In the genomic region with DNA sequence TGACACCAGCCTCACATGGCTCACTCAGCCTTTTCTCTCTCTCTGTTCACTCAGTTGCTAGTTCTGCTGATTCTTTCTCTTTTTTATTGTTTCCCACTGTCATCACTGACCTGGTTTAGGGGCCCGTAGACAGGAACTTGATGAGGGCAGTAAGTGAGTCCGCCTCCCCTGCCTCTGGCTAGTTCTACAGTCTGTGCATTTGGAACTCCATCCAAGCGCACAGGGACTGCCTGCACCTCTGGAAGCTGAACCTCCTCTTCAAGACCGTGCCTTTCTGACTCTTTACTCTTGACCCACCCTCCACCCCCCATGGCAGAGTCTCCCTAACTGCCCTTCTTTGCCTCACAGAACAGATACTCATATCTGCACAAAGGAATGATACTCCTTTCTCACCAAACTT, we compare ENCODE assay signal across 21 cellular contexts. TPM values are rescaled to one million over a fixed set of nuclear protein-coding genes. Genes with fewer than 3 reads are reported as not detected.
A peak's percentile ranks its signal among the peaks of the same experiment; 100 is the strongest.
DNase-seq lines count a peak whose midpoint lies in the region; ATAC-seq and TF ChIP-seq lines count a peak whose summit lies in the region.
"Had no signal": no experiment of that assay in that cellular context is flagged by ENCODE, and none has a peak within 500 bp of the region (broad histone marks: within the 10 kb centered on the region; RNA-seq: fewer than 3 reads in every experiment).

No MANE protein-coding gene starts in this region.

- no peak for TF ChIP-seq EP300 in esophagus muscularis mucosa (IDR thresholded peaks at IDR 0.05)

- DNase-seq in CD4-positive, CD25-positive, alpha-beta regulatory T cell, result no peak
- DNase-seq in MM.1S (no peak), esophagus muscularis mucosa (ENCODE audit: extremely low spot score) (no peak), psoas muscle (no peak), HFFc6 (no peak), chondrocyte (ENCODE audit: low spot score) (no peak)
- no peak for DNase-seq in activated CD4-positive, CD25-positive, alpha-beta regulatory T cell treated with anti-CD3 and anti-CD28 coated beads, Interleukin-2, amount 50 U/mL, for 72 hours
- DNase-seq: activated CD4-positive, alpha-beta T cell treated with anti-CD3 and anti-CD28 coated beads, Interleukin-2, amount 50 U/mL, for 48 hours; activated T-cell treated with anti-CD3 and anti-CD28 coated beads, Interleukin-2, amount 50 U/mL, for 48 hours; COR-L47; NCI-H1694 treated with DMSO at 0.1 percent for 48 hours; NCI-H446; NK-92 treated with Interleukin-12 subunit alpha and Interleukin-12 subunit beta, amount 100 ng/mL, for 24 hours; stimulated activated naive CD4-positive, alpha-beta T cell treated with Interleukin-2 at 50 U/mL for 16 hours; upper lobe of right lung had no signal

- no peak for TF ChIP-seq CTCF in MM.1S (IDR thresholded peaks at IDR 0.05; ENCODE audit: low read length)
- no peak for TF ChIP-seq CTCF in esophagus muscularis mucosa (IDR thresholded peaks at IDR 0.05)
- TF ChIP-seq CTCF in psoas muscle (IDR thresholded peaks at IDR 0.05), result no peak
- no peak for TF ChIP-seq CTCF in HFFc6 (IDR thresholded peaks at IDR 0.05)
- TF ChIP-seq CTCF in chondrocyte (IDR thresholded peaks at IDR 0.05), result no peak

- no peaks in the 10 kb centered on the region for H3K27me3 ChIP-seq in CD4-positive, CD25-positive, alpha-beta regulatory T cell (ENCODE audit: control insufficient read depth, insufficient read depth, low read length)
- H3K27me3 ChIP-seq in MM.1S (replicated peaks; ENCODE audit: insufficient read depth, low read length) (no peaks in the 10 kb centered on the region), esophagus muscularis mucosa (no peaks in the 10 kb centered on the region), psoas muscle (ENCODE audit: insufficient read depth in 3 of 3, low read length in 2 of 3) (no peaks in the 10 kb centered on the region)
- H3K27me3 ChIP-seq: upper lobe of right lung had no signal

- H3K79me2 ChIP-seq in MM.1S (ENCODE audit: low read length), result peaks cover 96% of the 10 kb centered on the region

- ATAC-seq in CD4-positive, CD25-positive, alpha-beta regulatory T cell (ENCODE audit: low read depth in 2 of 2), result no peak
- ATAC-seq in psoas muscle (no peak), GM21825 (IDR thresholded peaks at IDR 0.05; ENCODE audit: unreplicated experiment) (no peak)
- ATAC-seq: HepG2, upper lobe of right lung had no signal

- peaks cover 2% of the 10 kb centered on the region; the same call in 1 of the 2 replicates for H4K20me1 ChIP-seq in MM.1S (ENCODE audit: insufficient read depth, low read length)

- H3K9ac ChIP-seq in MM.1S (ENCODE audit: low read length), result peak overlapping the region; percentile 100

- H3F3A ChIP-seq in MM.1S (ENCODE audit: insufficient read depth, low read length), result peaks cover 89% of the 10 kb centered on the region

- peaks cover 0 to 2% (median 0%) of the 10 kb centered on the region in 7 donors for H3K9me3 Mint-ChIP-seq in CD4-positive, CD25-positive, alpha-beta regulatory T cell
- H3K9me3 Mint-ChIP-seq in HFFc6 (no peaks in the 10 kb centered on the region), chondrocyte (ENCODE audit: low read depth) (no peaks in the 10 kb centered on the region)
- H3K9me3 Mint-ChIP-seq: activated naive CD4-positive, alpha-beta T cell treated with anti-CD3 and anti-CD28 coated beads, Interleukin-2, amount 50 U/mL, for 24 hours; dendritic cell treated with granulocyte-macrophage colony-stimulating factor and Interleukin-4, amounts not matched to agents 40 ng/mL and 50 ng/mL, for 4 days had no signal

- no peaks in the 10 kb centered on the region for H3K27me3 Mint-ChIP-seq in CD4-positive, CD25-positive, alpha-beta regulatory T cell
- H3K27me3 Mint-ChIP-seq in HFFc6 (ENCODE audit: insufficient read depth) (peaks cover 2% of the 10 kb centered on the region), chondrocyte (ENCODE audit: low read depth) (peaks cover 15% of the 10 kb centered on the region)
- H3K27me3 Mint-ChIP-seq: activated naive CD4-positive, alpha-beta T cell treated with anti-CD3 and anti-CD28 coated beads, Interleukin-2, amount 50 U/mL, for 24 hours had no signal

- peaks cover 47% of the 10 kb centered on the region for H3K36me3 Mint-ChIP-seq in CD4-positive, CD25-positive, alpha-beta regulatory T cell
- H3K36me3 Mint-ChIP-seq in HFFc6 (ENCODE audit: low read depth) (no peaks in the 10 kb centered on the region), chondrocyte (ENCODE audit: low read depth) (no peaks in the 10 kb centered on the region)
- H3K36me3 Mint-ChIP-seq: brain had no signal

- peak overlapping the region; percentile 99 for H3K4me3 ChIP-seq in CD4-positive, CD25-positive, alpha-beta regulatory T cell (ENCODE audit: low read depth, low read length)
- peak overlapping the region; percentile 94 for H3K4me3 ChIP-seq in MM.1S (ENCODE audit: low read length)
- H3K4me3 ChIP-seq in esophagus muscularis mucosa, result no peak overlapping the region
- peak overlapping the region; percentile 93 for H3K4me3 ChIP-seq in psoas muscle

- no peak for TF ChIP-seq POLR2A in esophagus muscularis mucosa (IDR thresholded peaks at IDR 0.05; ENCODE audit: low read depth)

- intact Hi-C loops in esophagus muscularis mucosa (cut with DNase I) (no loop called here), psoas muscle (cut with DNase I) (no loop called here)

- no peaks in the 10 kb centered on the region for H3K9me2 ChIP-seq in MM.1S (replicated peaks; ENCODE audit: insufficient read depth, low read length)

- peak overlapping the region; percentile 96 for H3K4me2 ChIP-seq in MM.1S (ENCODE audit: low read depth, low read length)

- H2AFZ ChIP-seq in MM.1S (ENCODE audit: low read length), result no peak overlapping the region

- WGBS in esophagus muscularis mucosa, result 73% methylated on average over 4 of the region's 4 CpGs
- 61 to 81% (median 68%) methylated on average over 4 of the region's 4 CpGs for WGBS in psoas muscle, 3 donors

- H3K4me3 Mint-ChIP-seq in CD4-positive, CD25-positive, alpha-beta regulatory T cell, result peak overlapping the region; percentile 89 to 100 (median 98)
- no peak overlapping the region for H3K4me3 Mint-ChIP-seq in HFFc6
- H3K4me3 Mint-ChIP-seq in chondrocyte (ENCODE audit: unreplicated experiment), result no peak overlapping the region
- H3K4me3 Mint-ChIP-seq: activated naive CD4-positive, alpha-beta T cell treated with anti-CD3 and anti-CD28 coated beads, Interleukin-2, amount 50 U/mL, for 24 hours; dendritic cell treated with granulocyte-macrophage colony-stimulating factor and Interleukin-4, amounts not matched to agents 40 ng/mL and 50 ng/mL, for 4 days had no signal

- peaks cover 41% of the 10 kb centered on the region for H3K36me3 ChIP-seq in CD4-positive, CD25-positive, alpha-beta regulatory T cell (ENCODE audit: control insufficient read depth, insufficient read depth, low read length)
- H3K36me3 ChIP-seq in MM.1S (replicated peaks; ENCODE audit: insufficient read depth, low read length), result peaks cover 18% of the 10 kb centered on the region
- no peaks in the 10 kb centered on the region for H3K36me3 ChIP-seq in esophagus muscularis mucosa
- no peaks in the 10 kb centered on the region for H3K36me3 ChIP-seq in psoas muscle (ENCODE audit: insufficient read depth in 1 of 2, low read depth in 1 of 2)
- H3K36me3 ChIP-seq: upper lobe of right lung had no signal

- peaks cover 35 to 83% (median 71%) of the 10 kb centered on the region in 4 donors for H3K4me1 Mint-ChIP-seq in CD4-positive, CD25-positive, alpha-beta regulatory T cell
- H3K4me1 Mint-ChIP-seq in HFFc6 (ENCODE audit: low read depth) (peaks cover 37% of the 10 kb centered on the region), chondrocyte (ENCODE audit: low read depth) (peaks cover 15% of the 10 kb centered on the region)

- H3K27ac ChIP-seq in CD4-positive, CD25-positive, alpha-beta regulatory T cell (ENCODE audit: insufficient read depth, low read length, poor library complexity, severe bottlenecking), result no peak overlapping the region
- H3K27ac ChIP-seq in MM.1S (ENCODE audit: low read length) (peak overlapping the region; percentile 100), esophagus muscularis mucosa (replicated peaks in 1 of 4) (peak overlapping the region; percentile 35 to 93 (median 44)), psoas muscle (peak overlapping the region; percentile 91)
- H3K27ac ChIP-seq: upper lobe of right lung had no signal

- peak overlapping the region; percentile 31 to 100 (median 43) for H3K27ac Mint-ChIP-seq in CD4-positive, CD25-positive, alpha-beta regulatory T cell
- H3K27ac Mint-ChIP-seq in HFFc6 (no peak overlapping the region), chondrocyte (ENCODE audit: unreplicated experiment) (no peak overlapping the region)
- H3K27ac Mint-ChIP-seq: activated naive CD4-positive, alpha-beta T cell treated with anti-CD3 and anti-CD28 coated beads, Interleukin-2, amount 50 U/mL, for 24 hours; brain; dendritic cell treated with granulocyte-macrophage colony-stimulating factor and Interleukin-4, amounts not matched to agents 40 ng/mL and 50 ng/mL, for 4 days had no signal

- H3K9me3 ChIP-seq in CD4-positive, CD25-positive, alpha-beta regulatory T cell (ENCODE audit: control insufficient read depth in 2 of 2, low read length in 2 of 2), result no peaks in the 10 kb centered on the region
- H3K9me3 ChIP-seq in MM.1S (replicated peaks; ENCODE audit: insufficient read depth, low read length) (no peaks in the 10 kb centered on the region), esophagus muscularis mucosa (no peaks in the 10 kb centered on the region), psoas muscle (no peaks in the 10 kb centered on the region)
- H3K9me3 ChIP-seq: upper lobe of right lung had no signal

- peaks cover 82% of the 10 kb centered on the region for H3K4me1 ChIP-seq in CD4-positive, CD25-positive, alpha-beta regulatory T cell (ENCODE audit: control insufficient read depth, insufficient read depth, low read length, poor library complexity, severe bottlenecking)
- H3K4me1 ChIP-seq in MM.1S (ENCODE audit: low read length), result no peaks in the 10 kb centered on the region
- H3K4me1 ChIP-seq in esophagus muscularis mucosa, result peaks cover 16 to 68% (median 52%) of the 10 kb centered on the region in 4 donors
- H3K4me1 ChIP-seq in psoas muscle, result peaks cover 47% of the 10 kb centered on the region

RNA-seq across cellular contexts. Expression of gene TENT5C, which starts 4.2 kb away (rescaled TPM):
- 324 TPM for total RNA-seq in CD4-positive, CD25-positive, alpha-beta regulatory T cell
- polyA plus RNA-seq in CD4-positive, CD25-positive, alpha-beta regulatory T cell, result 10 to 100 TPM; 19.6 to 64.7 (median 33.0) TPM
- total RNA-seq in esophagus muscularis mucosa (1 to 10 TPM in 3 of 4 donors, under 1 TPM in 1; 0.92 to 6.8 (median 2.5) TPM), psoas muscle (10 to 100 TPM in 3 of 4 donors, 1 to 10 TPM in 1; 3.1 to 31.4 (median 15.9) TPM), chondrocyte (0.20 to 0.41 TPM (median 0.21 TPM) in 3 replicates)
- polyA plus RNA-seq in psoas muscle, result 1 to 10 TPM; 1.5 to 9.7 (median 2.7) TPM
- total RNA-seq in HFFc6 (2021; fragmentation: NEBNext Ultra II Directional; extraction: Animal tissue kit (Norgen Biotek cat#: 25700)), result under 1 TPM; 0.47 to 0.91 (median 0.75) TPM
- total RNA-seq: epithelial cell of proximal tubule had no signal

Comparison
In these comparisons a context has a peak if more than half of its experiments do, and no peak if none do; other contexts are left out.
1. H3K4me3 ChIP-seq: peak in CD4-positive, CD25-positive, alpha-beta regulatory T cell (single experiment), MM.1S (single experiment) and psoas muscle (single experiment); none in esophagus muscularis mucosa (0 of 4).
2. H3K27ac Mint-ChIP-seq: peak in CD4-positive, CD25-positive, alpha-beta regulatory T cell (3 of 3); none in HFFc6 (single experiment) and chondrocyte (single experiment).
3. H3K4me3 Mint-ChIP-seq: peak in CD4-positive, CD25-positive, alpha-beta regulatory T cell (4 of 4); none in HFFc6 (single experiment) and chondrocyte (single experiment).
4. RNA of gene TENT5C, which starts 4.2 kb away (total RNA-seq): 324 TPM in CD4-positive, CD25-positive, alpha-beta regulatory T cell (single experiment); 3.1 to 31.4 TPM in psoas muscle, 0.92 to 6.8 TPM in esophagus muscularis mucosa, 0.47 to 0.91 TPM in HFFc6 and 0.20 to 0.41 TPM in chondrocyte; every median in the first group is over 10 times any median in the second.